In the genomic region with DNA sequence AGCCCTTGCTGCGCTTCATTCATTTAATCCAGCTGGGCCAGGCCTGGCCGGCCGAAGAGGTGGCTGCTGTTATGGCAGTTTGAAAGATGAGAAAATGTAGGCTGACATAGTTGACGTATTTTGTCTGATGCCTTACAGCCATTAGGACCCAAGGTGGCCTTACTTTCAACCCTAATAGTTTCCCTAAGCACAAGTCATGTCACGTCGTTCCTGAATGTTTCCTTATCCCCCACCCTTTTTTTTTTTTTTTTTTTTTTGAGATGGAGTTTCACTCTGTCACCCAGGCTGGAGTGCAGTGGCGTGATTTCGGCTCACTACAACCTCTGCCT, we compare ENCODE assay signal across 8 cellular contexts. TPM values are rescaled to one million over a fixed set of nuclear protein-coding genes. Genes with fewer than 3 reads are reported as not detected.
A peak's percentile ranks its signal among the peaks of the same experiment; 100 is the strongest.
DNase-seq lines count a peak whose midpoint lies in the region; ATAC-seq and TF ChIP-seq lines count a peak whose summit lies in the region.

No MANE protein-coding gene starts in this region.

- POLR2A ChIA-PET in CD4-positive, alpha-beta T cell (lab: Charles Lee) = interaction anchor here (0.7 to 0.8 kb wide), 2 partner anchors 49 to 235 kb away, joined by 3 to 4 read pairs; partner anchors contain the start of gene SLC38A7

- peak overlapping the region; percentile 96 for H3K23ac ChIP-seq in neuronal stem cell (ENCODE audit: low read depth, low read length, poor library complexity)

- H4K8ac ChIP-seq in neuronal stem cell (ENCODE audit: low read depth, low read length) = no peak overlapping the region

- H3K4me2 ChIP-seq in neuronal stem cell (ENCODE audit: insufficient read depth, low read length, poor library complexity, severe bottlenecking) = no peak overlapping the region

- no peak overlapping the region for H2BK12ac ChIP-seq in neuronal stem cell (ENCODE audit: low read length)

- no peak overlapping the region for H3K18ac ChIP-seq in neuronal stem cell (ENCODE audit: low read length)

- peak; percentile 36 for TF ChIP-seq CTCF in CD4-positive, alpha-beta T cell (IDR thresholded peaks at IDR 0.05)

- H3K27me3 ChIP-seq in CD4-positive, alpha-beta T cell (ENCODE audit: control insufficient read depth, insufficient read depth, low read length) = no peaks in the 10 kb centered on the region
- H3K27me3 ChIP-seq in NT2/D1 (ENCODE audit: insufficient read depth, insufficient read length) = no peaks in the 10 kb centered on the region
- H3K27me3 ChIP-seq in neuronal stem cell (ENCODE audit: control insufficient read depth in 3 of 3, insufficient read depth in 3 of 3, low read depth in 1 of 3, low read length in 3 of 3) = peaks cover 0 to 4% (median 0%) of the 10 kb centered on the region in 3 experiments

- no peak for DNase-seq in CD4-positive, alpha-beta T cell
- no peak for DNase-seq in NT2/D1 (ENCODE audit: low read depth, low spot score)
- DNase-seq in effector memory CD8-positive, alpha-beta T cell = no peak
- no peak for DNase-seq in neuronal stem cell (ENCODE audit: low spot score)

- no peak overlapping the region for H3K4ac ChIP-seq in neuronal stem cell (ENCODE audit: low read length)

- no peaks in the 10 kb centered on the region for H3K9me3 ChIP-seq in CD4-positive, alpha-beta T cell (ENCODE audit: control insufficient read depth, low read length)
- no peaks in the 10 kb centered on the region for H3K9me3 ChIP-seq in NT2/D1 (ENCODE audit: insufficient read depth, low read length)
- H3K9me3 ChIP-seq in neuronal stem cell (replicated peaks in 1 of 2; ENCODE audit: control insufficient read depth in 2 of 2, insufficient read depth in 1 of 2, low read depth in 1 of 2, low read length in 2 of 2) = no peaks in the 10 kb centered on the region

- peak overlapping the region; percentile 71 for H3K27ac Mint-ChIP-seq in CD4-positive, alpha-beta T cell
- H3K27ac Mint-ChIP-seq in effector memory CD8-positive, alpha-beta T cell = peak overlapping the region; percentile 89 to 95

- H3K4me1 Mint-ChIP-seq in CD4-positive, alpha-beta T cell (ENCODE audit: low read depth) = peaks cover 50% of the 10 kb centered on the region
- peaks cover 17 to 20% of the 10 kb centered on the region in 2 donors for H3K4me1 Mint-ChIP-seq in effector memory CD8-positive, alpha-beta T cell (ENCODE audit: low read depth in 2 of 2)

- H3K4me1 ChIP-seq in NT2/D1 (ENCODE audit: insufficient read depth, insufficient read length) (no peaks in the 10 kb centered on the region), neuronal stem cell (ENCODE audit: control insufficient read depth in 2 of 2, insufficient read depth in 1 of 2, low read depth in 1 of 2, low read length in 2 of 2) (peaks cover 5 to 9% of the 10 kb centered on the region in 2 donors)

- no CpG with 5 or more reads among the region's 8 CpGs for WGBS in neuronal stem cell (ENCODE audit: extremely low coverage in 2 of 2, insufficient read length in 2 of 2, insufficient replicate concordance in 1 of 2), 2 donors

- no peak overlapping the region for H2AK5ac ChIP-seq in neuronal stem cell (ENCODE audit: low read depth, low read length)

- no peaks in the 10 kb centered on the region for H3K27me3 Mint-ChIP-seq in CD4-positive, alpha-beta T cell
- H3K27me3 Mint-ChIP-seq in effector memory CD8-positive, alpha-beta T cell = no peaks in the 10 kb centered on the region

- H3K27ac ChIP-seq in CD4-positive, alpha-beta T cell (ENCODE audit: low read depth, low read length) = no peak overlapping the region
- no peak overlapping the region for H3K27ac ChIP-seq in neuronal stem cell (replicated peaks; ENCODE audit: low read length)

- H3K36me3 Mint-ChIP-seq in CD4-positive, alpha-beta T cell (ENCODE audit: low read depth) = peaks cover 12% of the 10 kb centered on the region
- H3K36me3 Mint-ChIP-seq in effector memory CD8-positive, alpha-beta T cell (ENCODE audit: insufficient read depth) = peaks cover 3% of the 10 kb centered on the region

- peak overlapping the region; percentile 92 for H3K4me3 ChIP-seq in NT2/D1 (ENCODE audit: insufficient read length, low read depth)
- H3K4me3 ChIP-seq in neuronal stem cell (ENCODE audit: low read length in 2 of 2) = peak overlapping the region in 1 of 2 donors; percentile 74

- H2BK5ac ChIP-seq in neuronal stem cell (ENCODE audit: low read length) = no peak overlapping the region

- H3K9ac ChIP-seq in NT2/D1 (ENCODE audit: insufficient read length, low read depth) (peak overlapping the region; percentile 90), neuronal stem cell (ENCODE audit: low read depth, low read length, poor library complexity) (no peak overlapping the region)

- ATAC-seq in CD4-positive, alpha-beta T cell (ENCODE audit: poor library complexity) = peak; percentile 3
- no peak for ATAC-seq in effector memory CD8-positive, alpha-beta T cell (replicated peaks)
- no peak for ATAC-seq in HG02981 (IDR thresholded peaks at IDR 0.05; ENCODE audit: unreplicated experiment)
- no peak for ATAC-seq in HG02588 (IDR thresholded peaks at IDR 0.05; ENCODE audit: unreplicated experiment)
- ATAC-seq in GM21528 (IDR thresholded peaks at IDR 0.05; ENCODE audit: low FRiP score, unreplicated experiment) = no peak
- no peak for ATAC-seq in HG02642 (IDR thresholded peaks at IDR 0.05; ENCODE audit: poor library complexity, unreplicated experiment)

- H3K9me3 Mint-ChIP-seq in CD4-positive, alpha-beta T cell = no peaks in the 10 kb centered on the region
- H3K9me3 Mint-ChIP-seq in effector memory CD8-positive, alpha-beta T cell = no peaks in the 10 kb centered on the region

- H3K4me3 Mint-ChIP-seq in CD4-positive, alpha-beta T cell = peak overlapping the region; percentile 99
- peak overlapping the region; percentile 91 to 99 for H3K4me3 Mint-ChIP-seq in effector memory CD8-positive, alpha-beta T cell

- H2BK120ac ChIP-seq in neuronal stem cell (ENCODE audit: low read depth, low read length) = no peak overlapping the region

- CTCF ChIA-PET in CD4-positive, alpha-beta T cell (lab: Charles Lee) = interaction anchor here (0.7 to 1.7 kb wide), 4 partner anchors 22 to 1197 kb away, joined by 3 to 13 read pairs (median 4); partner anchors contain the start of gene CCDC102A

- peaks cover 5% of the 10 kb centered on the region for H3K79me1 ChIP-seq in neuronal stem cell (ENCODE audit: low read depth, low read length)

- H4K91ac ChIP-seq in neuronal stem cell (ENCODE audit: low read depth, low read length, poor library complexity) = no peak overlapping the region

- H2AFZ ChIP-seq in neuronal stem cell (ENCODE audit: low read length) = peak overlapping the region; percentile 95

- H3K36me3 ChIP-seq in NT2/D1 (ENCODE audit: insufficient read depth, insufficient read length, low read length) (peaks cover 17% of the 10 kb centered on the region), neuronal stem cell (replicated peaks in 1 of 2; ENCODE audit: control insufficient read depth in 2 of 2, insufficient read depth in 2 of 2, low read length in 2 of 2) (peaks cover 0 to 21% of the 10 kb centered on the region in 2 donors)

- no peak overlapping the region for H3K14ac ChIP-seq in neuronal stem cell (ENCODE audit: low read length)

- intact Hi-C loops in CD4-positive, alpha-beta T cell (cut with DNase I, micrococcal nuclease) = loop anchor here (1.0 to 5.0 kb wide), 3 partner anchors 22 to 102 kb away; no protein-coding TSS in a partner anchor

- no peak overlapping the region for H2BK15ac ChIP-seq in neuronal stem cell (ENCODE audit: low read length)

RNA-seq across cellular contexts. Expression of gene GOT2, which starts 0.3 kb away (rescaled TPM):
- 10 to 100 TPM; 17.4 to 18.7 TPM for total RNA-seq in CD4-positive, alpha-beta T cell
- 86.7 TPM for polyA plus RNA-seq in neuronal stem cell (2013, experiment 1 of 2)
- 87.0 TPM for polyA plus RNA-seq in neuronal stem cell (2013, experiment 2 of 2)

RNA-seq across cellular contexts. Expression of gene SLC38A7, which starts 49.9 kb away (rescaled TPM):
- total RNA-seq in CD4-positive, alpha-beta T cell = 1 to 10 TPM; 5.3 to 5.6 TPM
- polyA plus RNA-seq in neuronal stem cell (2013, experiment 1 of 2) = 6.3 TPM
- 6.3 TPM for polyA plus RNA-seq in neuronal stem cell (2013, experiment 2 of 2)
